ENCODE assay signal across 26 cellular contexts in genomic region chr7:115499966-115500365, GRCh38.
DNase-seq lines count a peak whose midpoint lies in the region; ATAC-seq and TF ChIP-seq lines count a peak whose summit lies in the region.
"Had no signal": no experiment of that assay in that cellular context is flagged by ENCODE, and none has a peak within 500 bp of the region (broad histone marks: within the 10 kb centered on the region; RNA-seq: fewer than 3 reads in every experiment).

No MANE protein-coding gene starts in this region.

- no peaks in the 10 kb centered on the region for H4K20me1 ChIP-seq in IMR-90 (ENCODE audit: insufficient read depth, low read length)
- H4K20me1 ChIP-seq: BLaER1 treated with 17β-estradiol and CSF1 and Interleukin-3, amounts not matched to agents 10 nM and 100 nM had no signal

- H2BK120ac ChIP-seq in IMR-90 (ENCODE audit: low read depth, low read length): no peak overlapping the region

- DNase-seq in IMR-90 (peak; percentile 47), brain microvascular endothelial cell (peak; percentile 10), fibroblast of villous mesenchyme (ENCODE audit: low read depth) (peak; percentile 6), stromal cell of bone marrow (ENCODE audit: low read depth) (peak; percentile 17), GM10266 (ENCODE audit: extremely low spot score) (no peak), DMS53 (lab: John Stamatoyannopoulos, UW) (no peak), NCI-H1048 (lab: John Stamatoyannopoulos, UW) (no peak)
- DNase-seq: AML-193; CD4-positive, alpha-beta T cell; DMS 273 treated with DMSO at 0.1 percent for 48 hours; DMS79 treated with DMSO at 0.1 percent for 48 hours; GOT3; KBM-7; MV-4-11; NCI-H1105 treated with DMSO at 0.1 percent for 48 hours; NCI-H2029 treated with DMSO at 0.1 percent for 48 hours; NCI-H446 treated with DMSO at 0.1 percent for 48 hours; NCI-H526; NCI-H82; NK-92 treated with Interleukin-12 subunit alpha and Interleukin-12 subunit beta, amount 100 ng/mL, for 24 hours; PC-9; Right ventricle myocardium superior had no signal

- no peak overlapping the region for H3K4ac ChIP-seq in IMR-90 (ENCODE audit: low read depth, low read length)

- intact Hi-C loops in IMR-90 (cut with micrococcal nuclease): no loop called here

- H3K79me1 ChIP-seq in IMR-90 (ENCODE audit: low read depth in 1 of 2, low read length in 2 of 2): no peaks in the 10 kb centered on the region

- H3K4me1 ChIP-seq in IMR-90 (ENCODE audit: control insufficient read depth, insufficient read depth, low read length): no peaks in the 10 kb centered on the region
- H3K4me1 ChIP-seq: A549, HAP-1, SJSA1 had no signal

- no peak overlapping the region for H4K91ac ChIP-seq in IMR-90 (ENCODE audit: insufficient read depth, low read depth, low read length)

- H2BK20ac ChIP-seq in IMR-90 (ENCODE audit: low read depth, low read length): no peak overlapping the region

- H3K27ac ChIP-seq in IMR-90 (ENCODE audit: insufficient read depth, low read length): no peak overlapping the region
- no peak overlapping the region for H3K27ac ChIP-seq in brain microvascular endothelial cell
- H3K27ac ChIP-seq: A549; BLaER1 treated with 17β-estradiol and CSF1 and Interleukin-3, amounts not matched to agents 10 nM and 100 nM; PC-9; SJSA1 had no signal

- TF ChIP-seq POLR2A in IMR-90 (IDR thresholded peaks at IDR 0.05; ENCODE audit: low read depth, low read length): no peak

- no peak overlapping the region for H2BK15ac ChIP-seq in IMR-90 (ENCODE audit: low read depth, low read length)

- H2BK5ac ChIP-seq in IMR-90 (ENCODE audit: low read depth, low read length, poor library complexity, severe bottlenecking): no peak overlapping the region

- dilution Hi-C loops in IMR-90 (cut with HindIII; ENCODE audit: low sequenced_read_pairs, unreplicated experiment): no loop called here

- H4K5ac ChIP-seq in IMR-90 (ENCODE audit: low read depth, low read length): no peak overlapping the region

- no peaks in the 10 kb centered on the region for H3K27me3 ChIP-seq in IMR-90 (ENCODE audit: control insufficient read depth, insufficient read depth, low read length)
- H3K27me3 ChIP-seq in brain microvascular endothelial cell (replicated peaks): no peaks in the 10 kb centered on the region
- H3K27me3 ChIP-seq: BLaER1 treated with 17β-estradiol and CSF1 and Interleukin-3, amounts not matched to agents 10 nM and 100 nM had no signal

- ATAC-seq in IMR-90 (ENCODE audit: low read depth): peak; percentile 14; the same call in 1 of the 2 replicates
- ATAC-seq: A549 had no signal

- TF ChIP-seq RAD21 in IMR-90 (IDR thresholded peaks at IDR 0.05; ENCODE audit: low read length): no peak

- no peak overlapping the region for H3K18ac ChIP-seq in IMR-90 (ENCODE audit: low read depth, low read length)

- H3K4me3 ChIP-seq in IMR-90 (ENCODE audit: insufficient read depth, low read depth, low read length) (no peak overlapping the region), brain microvascular endothelial cell (ENCODE audit: low read depth, low read length) (no peak overlapping the region), fibroblast of villous mesenchyme (ENCODE audit: low read depth, low read length) (no peak overlapping the region)
- H3K4me3 ChIP-seq: A549; BLaER1 treated with 17β-estradiol and CSF1 and Interleukin-3, amounts not matched to agents 10 nM and 100 nM; HAP-1; PC-9; SJSA1 had no signal

- H2AFZ ChIP-seq in IMR-90 (replicated peaks; ENCODE audit: low read length, poor library complexity): no peak overlapping the region
- H2AFZ ChIP-seq: PC-9 had no signal

- in situ Hi-C loops in IMR-90 (cut with MboI; ENCODE audit: low sequenced_read_pairs) (no loop called here), brain microvascular endothelial cell (cut with HindIII; ENCODE audit: low pct_ligation_motif_present, low sequenced_read_pairs) (no loop called here)

- H3K9me3 ChIP-seq in IMR-90 (ENCODE audit: control insufficient read depth, insufficient read depth, low read length): no peaks in the 10 kb centered on the region
- H3K9me3 ChIP-seq: A549; BLaER1 treated with 17β-estradiol and CSF1 and Interleukin-3, amounts not matched to agents 10 nM and 100 nM; HAP-1; SJSA1 had no signal

- H2AK9ac ChIP-seq in IMR-90 (replicated peaks; ENCODE audit: low read depth, low read length, poor library complexity): no peak overlapping the region

- no peaks in the 10 kb centered on the region for H3K36me3 ChIP-seq in IMR-90 (ENCODE audit: control insufficient read depth, insufficient read depth, low read length)
- H3K36me3 ChIP-seq in brain microvascular endothelial cell (replicated peaks): no peaks in the 10 kb centered on the region
- H3K36me3 ChIP-seq: BLaER1 treated with 17β-estradiol and CSF1 and Interleukin-3, amounts not matched to agents 10 nM and 100 nM; HAP-1; SJSA1 had no signal

- H3K23ac ChIP-seq in IMR-90 (ENCODE audit: low read depth, low read length): no peak overlapping the region

- BruUV-seq in IMR-90 (replicated peaks; lab: Mats Ljungman, UMichigan): no TSS peak

- no peak overlapping the region for H3K9ac ChIP-seq in IMR-90 (ENCODE audit: low read depth, low read length)
- H3K9ac ChIP-seq: BLaER1 treated with 17β-estradiol and CSF1 and Interleukin-3, amounts not matched to agents 10 nM and 100 nM had no signal

- H2AK5ac ChIP-seq in IMR-90 (ENCODE audit: low read depth, low read length): no peak overlapping the region

- no peak overlapping the region for H4K8ac ChIP-seq in IMR-90 (ENCODE audit: low read depth in 2 of 2, low read length in 2 of 2)

- no peaks in the 10 kb centered on the region for H3K9me1 ChIP-seq in IMR-90 (ENCODE audit: insufficient read depth, low read length)

- no peak overlapping the region for H3K56ac ChIP-seq in IMR-90 (ENCODE audit: extremely low read depth, insufficient read depth, low read length)

- H3K4me2 ChIP-seq in IMR-90 (ENCODE audit: low read depth, low read length): peak overlapping the region; percentile 58; the same call in 1 of the 2 replicates
- H3K4me2 ChIP-seq: A549; BLaER1 treated with 17β-estradiol and CSF1 and Interleukin-3, amounts not matched to agents 10 nM and 100 nM; PC-9 had no signal

- CTCF ChIA-PET in IMR-90 (lab: Yijun Ruan, JAX): interaction anchor here (0.6 kb wide), 1 partner anchor 1006 kb away, joined by 4 read pairs; no protein-coding TSS in a partner anchor

- no peak overlapping the region for H3K14ac ChIP-seq in IMR-90 (replicated peaks; ENCODE audit: low read depth, low read length)

- no peak for TF ChIP-seq CTCF in IMR-90 (conservative IDR thresholded peaks at IDR 0.05; ENCODE audit: low read depth, low read length)
- TF ChIP-seq CTCF in brain microvascular endothelial cell (IDR thresholded peaks at IDR 0.05; ENCODE audit: low read depth, low read length, missing control alignments): no peak
- TF ChIP-seq CTCF in fibroblast of villous mesenchyme (IDR thresholded peaks at IDR 0.05; ENCODE audit: insufficient read depth, low read depth, low read length): no peak
- no peak for TF ChIP-seq CTCF in GM10266 (IDR thresholded peaks at IDR 0.05; ENCODE audit: control insufficient read depth, insufficient read depth, low read depth, missing control alignments)

- POLR2A ChIA-PET in IMR-90 (lab: Charles Lee; ENCODE audit: unreplicated experiment): no interaction called here

- no CpG with 5 or more reads among the region's 4 CpGs for WGBS in IMR-90 (ENCODE audit: extremely low coverage in 2 of 2, insufficient read length in 1 of 2), 2 experiments

TF ChIP-seq in IMR-90, 13 proteins besides CTCF, POLR2A, EP300 and RAD21:
- TF ChIP-seq MXI1 (IDR thresholded peaks at IDR 0.05; ENCODE audit: borderline replicate concordance, low read depth, low read length) (no peak), SMC3 (IDR thresholded peaks at IDR 0.05; ENCODE audit: low read depth, low read length) (no peak), ELK1 (IDR thresholded peaks at IDR 0.05; ENCODE audit: borderline replicate concordance, low read depth, low read length) (no peak), MAFK (IDR thresholded peaks at IDR 0.05; ENCODE audit: low read depth, low read length) (no peak), NFE2L2 (IDR thresholded peaks at IDR 0.05; ENCODE audit: low read depth, low read length) (no peak), MAZ (IDR thresholded peaks at IDR 0.05; ENCODE audit: borderline replicate concordance, low read depth, low read length) (no peak), RCOR1 (IDR thresholded peaks at IDR 0.05; ENCODE audit: insufficient replicate concordance, low read length) (no peak), FOS (IDR thresholded peaks at IDR 0.05; ENCODE audit: low read depth, low read length) (no peak), CHD1 (IDR thresholded peaks at IDR 0.05; ENCODE audit: low read depth, low read length) (no peak), BHLHE40 (IDR thresholded peaks at IDR 0.05; ENCODE audit: low read depth, low read length) (no peak), USF2 (IDR thresholded peaks at IDR 0.05; ENCODE audit: low read depth, low read length) (no peak), CEBPB (IDR thresholded peaks at IDR 0.05; ENCODE audit: low read depth, low read length) (no peak), RFX5 (IDR thresholded peaks at IDR 0.05; ENCODE audit: low read depth, low read length) (no peak)

Comparison
In these comparisons a context has a peak if more than half of its experiments do, and no peak if none do; other contexts are left out.
1. DNase-seq: peak in IMR-90 (single experiment), brain microvascular endothelial cell (single experiment), fibroblast of villous mesenchyme (single experiment) and stromal cell of bone marrow (single experiment); none in GM10266 (single experiment), DMS53 (single experiment) and NCI-H1048 (single experiment).